8 cellular contexts compared by ENCODE assay signal in the genomic region with DNA sequence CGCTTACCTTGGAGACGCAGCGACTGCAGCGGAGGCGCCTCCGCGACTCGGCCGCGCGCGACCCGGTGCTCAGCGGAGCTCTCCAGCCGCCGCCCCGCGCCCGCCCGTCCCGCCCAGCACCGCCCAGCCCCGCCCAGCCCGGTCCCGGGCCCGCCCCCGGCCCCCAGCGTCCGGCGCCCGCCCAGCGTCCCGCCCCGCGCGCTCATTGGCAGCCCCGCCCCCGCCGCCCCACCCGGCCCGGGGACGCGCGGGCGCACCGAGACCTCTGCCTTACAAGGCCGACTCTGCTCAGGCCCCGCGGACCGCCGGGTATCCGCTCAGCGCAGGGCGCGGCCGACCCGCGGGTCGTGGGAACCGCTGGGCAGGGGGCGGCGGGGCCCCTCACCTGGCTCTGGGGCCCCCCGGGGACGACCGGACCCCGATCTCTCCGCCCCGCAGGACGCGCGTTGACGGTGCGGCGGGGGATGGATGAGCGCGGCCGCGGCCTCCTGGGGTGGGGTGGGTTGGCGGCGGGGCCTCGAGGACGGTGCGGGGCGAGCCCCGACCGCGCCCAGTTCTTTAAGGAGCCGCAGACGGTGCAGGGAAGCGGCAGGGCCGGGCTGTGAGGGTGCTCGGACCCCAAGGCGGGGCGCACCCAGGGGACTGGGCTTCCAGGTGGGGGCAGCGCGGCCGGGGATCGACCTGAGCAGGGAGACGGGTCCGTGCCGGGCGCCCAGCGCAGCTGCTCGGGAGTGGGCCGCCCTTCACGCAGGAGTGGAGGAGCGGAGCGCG. TPM values are rescaled to one million over a fixed set of nuclear protein-coding genes. Genes with fewer than 3 reads are reported as not detected.
A peak's percentile ranks its signal among the peaks of the same experiment; 100 is the strongest.
DNase-seq lines count a peak whose midpoint lies in the region; ATAC-seq and TF ChIP-seq lines count a peak whose summit lies in the region.
"Not testable (repeated sequence)": the region's sequence is repeated elsewhere in the genome, so short reads cannot be mapped to it uniquely, and the experiment has no call there.

A gene (minus strand): TSS at position 82 of the 771 bp plus-strand sequence. CDS start 15,292 bp downstream, outside the sequence.

- TF ChIP-seq CTCF in GM06990 (IDR thresholded peaks at IDR 0.05; ENCODE audit: insufficient read depth, low read length, poor library complexity, severe bottlenecking); left ventricle myocardium inferior (IDR thresholded peaks at IDR 0.05; ENCODE audit: borderline replicate concordance); ovary (IDR thresholded peaks at IDR 0.05): not testable (repeated sequence)

- not testable (repeated sequence) for H3K36me3 ChIP-seq in GM06990 (ENCODE audit: control insufficient read depth, insufficient read depth, low read length); left ventricle myocardium inferior; ovary

- H3K27ac ChIP-seq in angular gyrus (ENCODE audit: low read depth, low read length) (peak within 1 kb of the TSS; percentile 70), left ventricle myocardium inferior (replicated peaks) (peak within 1 kb of the TSS; percentile 87), ovary (peak within 1 kb of the TSS in 1 of 2 donors; percentile 44), substantia nigra (ENCODE audit: low read depth, low read length, poor library complexity, severe bottlenecking) (peak within 1 kb of the TSS; percentile 90)

- not testable (repeated sequence) for H3K27me3 ChIP-seq in GM06990 (replicated peaks; ENCODE audit: control insufficient read depth, insufficient read depth, low read length); left ventricle myocardium inferior (ENCODE audit: low read depth); ovary

- peak; percentile 67 for ATAC-seq in HG02623 (IDR thresholded peaks at IDR 0.05; ENCODE audit: unreplicated experiment)

- H3K4me3 ChIP-seq in GM06990 (replicated peaks; ENCODE audit: low read depth, low read length) (peak within 1 kb of the TSS; percentile 22; the same call in 1 of the 2 replicates), left ventricle myocardium inferior (peak within 1 kb of the TSS; percentile 75), ovary (peak within 1 kb of the TSS; percentile 69)

- intact Hi-C loops in left ventricle myocardium inferior (cut with micrococcal nuclease); ovary (cut with DNase I): not testable (repeated sequence)

- WGBS in ovary, 3 donors, result 0 to 1% (median 0%) methylated on average over 8 to 87 of the region's 109 CpGs

- not testable (repeated sequence) for H3K9me3 ChIP-seq in left ventricle myocardium inferior (replicated peaks); ovary

- TF ChIP-seq EP300 in ovary (IDR thresholded peaks at IDR 0.05), result not testable (repeated sequence)

- peak; percentile 54 for TF ChIP-seq POLR2A in ovary (IDR thresholded peaks at IDR 0.05)

- DNase-seq in GM06990 (ENCODE audit: extremely low read depth, insufficient read length) (peak; percentile 58), NCI-H146 (lab: John Stamatoyannopoulos, UW) (peak; percentile 65), T1000 (lab: John Stamatoyannopoulos, UW) (peak; percentile 40), left ventricle myocardium inferior (peak; percentile 91), ovary (peak; percentile 84 to 92 (median 89)), substantia nigra (lab: John Stamatoyannopoulos, UW) (peak; percentile 62 to 99 (median 86))

- H3K4me1 ChIP-seq in left ventricle myocardium inferior; ovary (ENCODE audit: insufficient read depth): not testable (repeated sequence)

RNA-seq across cellular contexts. Expression of the gene that starts here (rescaled TPM):
- total RNA-seq in left ventricle myocardium inferior (21.6 TPM), ovary (1 to 10 TPM; 1.1 to 8.8 (median 2.3) TPM)
- polyA plus RNA-seq in ovary, result 1 to 10 TPM; 2.1 to 2.5 TPM

Comparison
In these comparisons a context has a peak if more than half of its experiments do, and no peak if none do; other contexts are left out.
1. DNase-seq: peak in every context shown above with its lines; median percentile 91 in left ventricle myocardium inferior; 89 in ovary; 86 in substantia nigra; 65 in NCI-H146; 58 in GM06990; 40 in T1000.
2. H3K4me3 ChIP-seq: peak in every context shown above with its lines; median percentile 75 in left ventricle myocardium inferior; 69 in ovary; 22 in GM06990.